ENCODE assay signal across 7 cellular contexts in the genomic region with DNA sequence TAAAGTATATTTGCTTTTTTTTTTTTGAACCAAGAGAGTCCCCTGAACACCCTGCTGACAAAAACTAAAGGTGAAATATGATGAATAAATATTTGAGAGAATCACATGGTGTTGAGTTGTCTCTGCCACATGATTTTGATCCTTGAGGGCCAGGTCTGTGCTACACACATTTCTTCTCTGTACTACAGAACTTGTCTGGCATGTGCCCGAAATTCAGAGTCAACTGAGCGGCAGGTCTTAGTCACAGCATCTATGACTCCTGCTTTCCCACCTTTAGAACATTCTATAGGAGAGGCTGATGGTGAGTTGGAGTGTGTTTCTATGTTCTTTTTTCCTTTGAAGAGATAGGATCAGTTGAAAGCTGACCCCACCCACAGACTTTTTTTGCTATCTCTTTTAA.
DNase-seq lines count a peak whose midpoint lies in the region; ATAC-seq lines count a peak whose summit lies in the region.
"Not testable (repeated sequence)": the region's sequence is repeated elsewhere in the genome, so short reads cannot be mapped to it uniquely, and the experiment has no call there.

No MANE protein-coding gene starts in this region.

- H3K36me3 Mint-ChIP-seq in activated T-cell treated with anti-CD3 and anti-CD28 coated beads, Interleukin-2, amount 50 U/mL, for 4 hours (ENCODE audit: insufficient read depth); activated naive CD8-positive, alpha-beta T cell: not testable (repeated sequence)

- peak overlapping the region; percentile 10 for H3K27ac Mint-ChIP-seq in activated naive CD8-positive, alpha-beta T cell

- ATAC-seq in activated T-cell treated with anti-CD3 and anti-CD28 coated beads, Interleukin-2, amount 50 U/mL, for 4 hours, result not testable (repeated sequence)

- H3K4me3 Mint-ChIP-seq in activated T-cell treated with anti-CD3 and anti-CD28 coated beads, Interleukin-2, amount 50 U/mL, for 4 hours, result not testable (repeated sequence)
- H3K4me3 Mint-ChIP-seq in activated naive CD8-positive, alpha-beta T cell, result peak overlapping the region; percentile 44

- not testable (repeated sequence) for H3K9me3 Mint-ChIP-seq in activated T-cell treated with anti-CD3 and anti-CD28 coated beads, Interleukin-2, amount 50 U/mL, for 4 hours; activated naive CD8-positive, alpha-beta T cell (ENCODE audit: low read depth)

- DNase-seq in activated CD4-positive, alpha-beta T cell treated with anti-CD3 and anti-CD28 coated beads for 48 hours, result peak; percentile 70
- peak; percentile 4 to 5 for DNase-seq in activated CD8-positive, alpha-beta memory T cell treated with anti-CD3 and anti-CD28 coated beads for 1 hour (ENCODE audit: extremely low read depth in 1 of 2, low read depth in 1 of 2)
- DNase-seq in activated T-cell treated with anti-CD3 and anti-CD28 coated beads, Interleukin-2, amount 50 U/mL, for 4 hours, result peak; percentile 57
- peak; percentile 69 for DNase-seq in stimulated activated CD4-positive, alpha-beta T cell treated with anti-CD3 and anti-CD28 coated beads, Interleukin-15, amount 100 ng/mL, for 24 hours
- DNase-seq in stimulated activated CD4-positive, alpha-beta T cell treated with anti-CD3 and anti-CD28 coated beads, Interleukin-4, amount 100 ng/mL, for 1 hour, result peak; percentile 28
- peak; percentile 16 to 33 for DNase-seq in stimulated activated CD8-positive, alpha-beta memory T cell treated with anti-CD3 and anti-CD28 coated beads, Interleukin-15, amount 100 ng/mL, for 48 hours (ENCODE audit: low read depth in 2 of 2)

- H3K27me3 Mint-ChIP-seq in activated T-cell treated with anti-CD3 and anti-CD28 coated beads, Interleukin-2, amount 50 U/mL, for 4 hours (ENCODE audit: low read depth); activated naive CD8-positive, alpha-beta T cell: not testable (repeated sequence)

- H3K4me1 Mint-ChIP-seq in activated T-cell treated with anti-CD3 and anti-CD28 coated beads, Interleukin-2, amount 50 U/mL, for 4 hours (ENCODE audit: low read depth), result peaks cover 14% of the 10 kb centered on the region
- H3K4me1 Mint-ChIP-seq in activated naive CD8-positive, alpha-beta T cell (ENCODE audit: low read depth), result peaks cover 21% of the 10 kb centered on the region

Comparison
In these comparisons a context has a peak if more than half of its experiments do, and no peak if none do; other contexts are left out.
1. DNase-seq: peak in every context shown above with its lines; median percentile 70 in activated CD4-positive, alpha-beta T cell treated with anti-CD3 and anti-CD28 coated beads for 48 hours; 69 in stimulated activated CD4-positive, alpha-beta T cell treated with anti-CD3 and anti-CD28 coated beads, Interleukin-15, amount 100 ng/mL, for 24 hours; 57 in activated T-cell treated with anti-CD3 and anti-CD28 coated beads, Interleukin-2, amount 50 U/mL, for 4 hours; 28 in stimulated activated CD4-positive, alpha-beta T cell treated with anti-CD3 and anti-CD28 coated beads, Interleukin-4, amount 100 ng/mL, for 1 hour; 24 in stimulated activated CD8-positive, alpha-beta memory T cell treated with anti-CD3 and anti-CD28 coated beads, Interleukin-15, amount 100 ng/mL, for 48 hours; 4 in activated CD8-positive, alpha-beta memory T cell treated with anti-CD3 and anti-CD28 coated beads for 1 hour.